9 cellular contexts compared by ENCODE assay signal in genomic region chr2:111049792-111050640, GRCh38.
DNase-seq lines count a peak whose midpoint lies in the region; ATAC-seq and TF ChIP-seq lines count a peak whose summit lies in the region.
"Had no signal": no experiment of that assay in that cellular context is flagged by ENCODE, and none has a peak within 500 bp of the region (broad histone marks: within the 10 kb centered on the region; RNA-seq: fewer than 3 reads in every experiment).

No MANE protein-coding gene starts in this region.

- H3K4me1 ChIP-seq in Loucy (ENCODE audit: insufficient read depth, low read length, poor library complexity, severe bottlenecking), result peaks cover 29% of the 10 kb centered on the region
- peaks cover 9% of the 10 kb centered on the region for H3K4me1 ChIP-seq in CD8-positive, alpha-beta memory T cell (ENCODE audit: insufficient read depth, low read length)

- H3K9me3 Mint-ChIP-seq in CD8-positive, alpha-beta memory T cell, result no peaks in the 10 kb centered on the region

- TF ChIP-seq CTCF in Loucy (conservative IDR thresholded peaks at IDR 0.05; ENCODE audit: low read length), result no peak
- TF ChIP-seq CTCF in brain microvascular endothelial cell (IDR thresholded peaks at IDR 0.05; ENCODE audit: low read depth, low read length, missing control alignments), result no peak

- no peaks in the 10 kb centered on the region for H3K9me2 ChIP-seq in Loucy (replicated peaks; ENCODE audit: low read depth, low read length)

- H3K4me2 ChIP-seq in Loucy (ENCODE audit: low read depth, low read length, poor library complexity, severe bottlenecking), result peak overlapping the region; percentile 29

- no peaks in the 10 kb centered on the region for H3F3A ChIP-seq in Loucy (ENCODE audit: low read depth)

- H3K4me3 ChIP-seq in Loucy (ENCODE audit: low read length, poor library complexity, severe bottlenecking) (no peak overlapping the region), brain microvascular endothelial cell (ENCODE audit: low read depth, low read length) (no peak overlapping the region)
- no peak overlapping the region for H3K4me3 ChIP-seq in CD8-positive, alpha-beta memory T cell (ENCODE audit: low read length)

- H3K27ac Mint-ChIP-seq in CD8-positive, alpha-beta memory T cell, result peak overlapping the region in 4 of 8 donors; percentile 31 to 85 (median 76)

- H2AFZ ChIP-seq in Loucy (ENCODE audit: low read length), result 0 out of 2 replicates have a peak overlapping the region, but pooled peaks have one; percentile 30

- in situ Hi-C loops in brain microvascular endothelial cell (cut with HindIII; ENCODE audit: low pct_ligation_motif_present, low sequenced_read_pairs), result no loop called here

- H3K4me1 Mint-ChIP-seq in CD8-positive, alpha-beta memory T cell, result peaks cover 13 to 22% (median 18%) of the 10 kb centered on the region in 3 donors

- no peaks in the 10 kb centered on the region for H3K9me3 ChIP-seq in Loucy (ENCODE audit: insufficient read depth, low read depth, low read length)
- no peaks in the 10 kb centered on the region for H3K9me3 ChIP-seq in CD8-positive, alpha-beta memory T cell (ENCODE audit: low read length)

- H3K27me3 ChIP-seq in Loucy (ENCODE audit: insufficient read depth, low read length, poor library complexity, severe bottlenecking) (no peaks in the 10 kb centered on the region), brain microvascular endothelial cell (replicated peaks) (peaks cover 10% of the 10 kb centered on the region)
- peaks cover 4% of the 10 kb centered on the region for H3K27me3 ChIP-seq in CD8-positive, alpha-beta memory T cell (ENCODE audit: insufficient read depth, low read length, poor library complexity, severe bottlenecking)

- H3K79me2 ChIP-seq in Loucy (ENCODE audit: insufficient read depth, low read length), result no peaks in the 10 kb centered on the region

- no peak overlapping the region for H3K27ac ChIP-seq in brain microvascular endothelial cell
- no peak overlapping the region for H3K27ac ChIP-seq in CD8-positive, alpha-beta memory T cell (ENCODE audit: low read depth, low read length)
- H3K27ac ChIP-seq: 22Rv1 had no signal

- no peaks in the 10 kb centered on the region for H4K20me1 ChIP-seq in Loucy (ENCODE audit: insufficient read depth, low read length, poor library complexity, severe bottlenecking)

- peak overlapping the region in 1 of 7 donors; percentile 22 for H3K4me3 Mint-ChIP-seq in CD8-positive, alpha-beta memory T cell

- intact Hi-C loops in left colon (cut with DNase I, micrococcal nuclease), result no loop called here

- H3K9ac ChIP-seq in Loucy (ENCODE audit: low read depth, low read length, poor library complexity, severe bottlenecking), result no peak overlapping the region

- ATAC-seq in GM21423 (IDR thresholded peaks at IDR 0.05; ENCODE audit: unreplicated experiment), result peak; percentile 67
- ATAC-seq in left colon, result peak; percentile 68

- no peaks in the 10 kb centered on the region for H3K36me3 ChIP-seq in Loucy (ENCODE audit: insufficient read depth, low read length)
- H3K36me3 ChIP-seq in brain microvascular endothelial cell (replicated peaks), result no peaks in the 10 kb centered on the region
- H3K36me3 ChIP-seq in CD8-positive, alpha-beta memory T cell (ENCODE audit: insufficient read depth, low read length), result no peaks in the 10 kb centered on the region

- DNase-seq in DMS53 (lab: John Stamatoyannopoulos, UW) (peak; percentile 31), DMS53 treated with DMSO at 0.1 percent for 48 hours (lab: John Stamatoyannopoulos, UW; ENCODE audit: unreplicated experiment) (no peak), left colon (peak in 1 of 2 donors; percentile 46), brain microvascular endothelial cell (no peak), dedifferentiated amniotic fluid mesenchymal stem cell (ENCODE audit: extremely low spot score) (no peak)
- DNase-seq in CD8-positive, alpha-beta memory T cell, result no peak

- peaks cover 11 to 29% of the 10 kb centered on the region in 2 donors for H3K27me3 Mint-ChIP-seq in CD8-positive, alpha-beta memory T cell

- peaks cover 0 to 6% (median 0%) of the 10 kb centered on the region in 3 donors for H3K36me3 Mint-ChIP-seq in CD8-positive, alpha-beta memory T cell

- POLR2A ChIA-PET in CD8-positive, alpha-beta memory T cell (lab: Charles Lee), result interaction anchor here (0.6 kb wide), 1 partner anchor 73 kb away, joined by 3 read pairs; no protein-coding TSS in a partner anchor

- CTCF ChIA-PET in CD8-positive, alpha-beta memory T cell (lab: Charles Lee), result interaction anchor here (1.1 kb wide), 1 partner anchor 239 kb away, joined by 3 read pairs; no protein-coding TSS in a partner anchor
